ENCODE assay signal across 36 cellular contexts in genomic region chr9:135579889-135580660, GRCh38. TPM values are rescaled to one million over a fixed set of nuclear protein-coding genes. Genes with fewer than 3 reads are reported as not detected.
"Had no signal": no experiment of that assay in that cellular context is flagged by ENCODE, and none has a peak within 500 bp of the region (broad histone marks: within the 10 kb centered on the region; RNA-seq: fewer than 3 reads in every experiment).

No MANE protein-coding gene starts in this region.

- H3K4me3 Mint-ChIP-seq: activated CD4-positive, alpha-beta memory T cell treated with anti-CD3 and anti-CD28 coated beads, Interleukin-2, amount 10 ng/mL, durations not matched to agents 7 days and 5 days; activated CD4-positive, alpha-beta T cell treated with anti-CD3 and anti-CD28 coated beads, Interleukin-2, amount 10 ng/mL, durations not matched to agents 7 days and 5 days; activated naive CD4-positive, alpha-beta T cell treated with anti-CD3 and anti-CD28 coated beads, Interleukin-2, amount 10 ng/mL, durations not matched to agents 7 days and 5 days; activated naive CD8-positive, alpha-beta T cell treated with anti-CD3 and anti-CD28 coated beads, Interleukin-2, amount 10 ng/mL, durations not matched to agents 7 days and 5 days; activated T-cell treated with anti-CD3 and anti-CD28 coated beads, Interleukin-2, amount 50 U/mL, for 24 hours; activated T-cell treated with anti-CD3 and anti-CD28 coated beads, Interleukin-2, amount 50 U/mL, for 72 hours; brain had no signal

- H3K27ac ChIP-seq: ascending aorta, breast epithelium, cardiac muscle cell, colonic mucosa, epithelial cell of prostate, esophagus squamous epithelium, gastroesophageal sphincter had no signal

- H3K36me3 ChIP-seq: ascending aorta, breast epithelium, cardiac muscle cell, colonic mucosa, esophagus squamous epithelium, gastroesophageal sphincter had no signal

- DNase-seq: activated CD4-positive, alpha-beta memory T cell treated with anti-CD3 and anti-CD28 coated beads, Interleukin-2, amount 10 ng/mL, durations not matched to agents 7 days and 5 days; activated CD4-positive, alpha-beta T cell treated with anti-CD3 and anti-CD28 coated beads for 1 hour; activated CD4-positive, alpha-beta T cell treated with anti-CD3 and anti-CD28 coated beads for 4 hours; activated CD4-positive, alpha-beta T cell treated with anti-CD3 and anti-CD28 coated beads, Interleukin-2, amount 10 ng/mL, durations not matched to agents 7 days and 5 days; activated CD4-positive, alpha-beta T cell treated with anti-CD3 and anti-CD28 coated beads, Interleukin-2, amount 50 U/mL, for 4 hours; activated CD4-positive, CD25-positive, alpha-beta regulatory T cell; activated CD8-positive, alpha-beta memory T cell treated with anti-CD3 and anti-CD28 coated beads, Interleukin-2, amount 50 U/mL, for 48 hours; activated gamma-delta T cell; activated naive CD4-positive, alpha-beta T cell; activated naive CD4-positive, alpha-beta T cell treated with anti-CD3 and anti-CD28 coated beads, Interleukin-2, amount 10 ng/mL, durations not matched to agents 7 days and 5 days; activated naive CD8-positive, alpha-beta T cell treated with anti-CD3 and anti-CD28 coated beads, Interleukin-2, amount 10 ng/mL, durations not matched to agents 7 days and 5 days; activated T-cell treated with anti-CD3 and anti-CD28 coated beads for 4 hours; activated T-cell treated with anti-CD3 and anti-CD28 coated beads, Interleukin-2, amount 50 U/mL, for 24 hours; activated T-cell treated with anti-CD3 and anti-CD28 coated beads, Interleukin-2, amount 50 U/mL, for 72 hours; central memory CD4-positive, alpha-beta T cell; cerebellar nuclear complex; colonic mucosa; effector CD8-positive, alpha-beta T cell; esophagus squamous epithelium; foreskin melanocyte; T-helper 2 cell had no signal

- H3K4me3 ChIP-seq: ascending aorta, breast epithelium, cardiac muscle cell, colonic mucosa, esophagus squamous epithelium, gastroesophageal sphincter had no signal

- H3K27ac Mint-ChIP-seq: activated CD4-positive, alpha-beta memory T cell treated with anti-CD3 and anti-CD28 coated beads, Interleukin-2, amount 10 ng/mL, durations not matched to agents 7 days and 5 days; activated CD4-positive, alpha-beta T cell treated with anti-CD3 and anti-CD28 coated beads, Interleukin-2, amount 10 ng/mL, durations not matched to agents 7 days and 5 days; activated naive CD4-positive, alpha-beta T cell treated with anti-CD3 and anti-CD28 coated beads, Interleukin-2, amount 10 ng/mL, durations not matched to agents 7 days and 5 days; activated naive CD4-positive, alpha-beta T cell treated with anti-CD3 and anti-CD28 coated beads, Interleukin-2, amount 50 U/mL, for 72 hours; activated naive CD8-positive, alpha-beta T cell treated with anti-CD3 and anti-CD28 coated beads, Interleukin-2, amount 10 ng/mL, durations not matched to agents 7 days and 5 days; activated T-cell treated with anti-CD3 and anti-CD28 coated beads, Interleukin-2, amount 50 U/mL, for 24 hours; activated T-cell treated with anti-CD3 and anti-CD28 coated beads, Interleukin-2, amount 50 U/mL, for 72 hours; brain had no signal

- H3K27me3 Mint-ChIP-seq: activated CD4-positive, alpha-beta memory T cell treated with anti-CD3 and anti-CD28 coated beads, Interleukin-2, amount 10 ng/mL, durations not matched to agents 7 days and 5 days; activated CD4-positive, alpha-beta T cell treated with anti-CD3 and anti-CD28 coated beads, Interleukin-2, amount 10 ng/mL, durations not matched to agents 7 days and 5 days; activated naive CD8-positive, alpha-beta T cell treated with anti-CD3 and anti-CD28 coated beads, Interleukin-2, amount 10 ng/mL, durations not matched to agents 7 days and 5 days had no signal

- H3K4me1 ChIP-seq: ascending aorta, breast epithelium, colonic mucosa, esophagus squamous epithelium, gastroesophageal sphincter had no signal

- H3K4me1 Mint-ChIP-seq: activated CD4-positive, alpha-beta memory T cell treated with anti-CD3 and anti-CD28 coated beads, Interleukin-2, amount 10 ng/mL, durations not matched to agents 7 days and 5 days; activated CD4-positive, alpha-beta T cell treated with anti-CD3 and anti-CD28 coated beads, Interleukin-2, amount 10 ng/mL, durations not matched to agents 7 days and 5 days; activated naive CD4-positive, alpha-beta T cell treated with anti-CD3 and anti-CD28 coated beads, Interleukin-2, amount 10 ng/mL, durations not matched to agents 7 days and 5 days; activated naive CD8-positive, alpha-beta T cell treated with anti-CD3 and anti-CD28 coated beads, Interleukin-2, amount 10 ng/mL, durations not matched to agents 7 days and 5 days; brain had no signal

- H3K9me3 ChIP-seq: ascending aorta, breast epithelium, colonic mucosa, esophagus squamous epithelium, gastroesophageal sphincter had no signal

- H3K36me3 Mint-ChIP-seq: activated naive CD4-positive, alpha-beta T cell treated with anti-CD3 and anti-CD28 coated beads, Interleukin-2, amount 10 ng/mL, durations not matched to agents 7 days and 5 days; activated naive CD4-positive, alpha-beta T cell treated with anti-CD3 and anti-CD28 coated beads, Interleukin-2, amount 50 U/mL, for 72 hours; activated naive CD8-positive, alpha-beta T cell treated with anti-CD3 and anti-CD28 coated beads, Interleukin-2, amount 10 ng/mL, durations not matched to agents 7 days and 5 days; brain had no signal

- H3K27me3 ChIP-seq: ascending aorta, cardiac muscle cell, colonic mucosa had no signal

- FAIRE-seq: endometrium, endothelial cell of umbilical vein had no signal

- H3K9me3 Mint-ChIP-seq: activated CD4-positive, alpha-beta memory T cell treated with anti-CD3 and anti-CD28 coated beads, Interleukin-2, amount 10 ng/mL, durations not matched to agents 7 days and 5 days; activated CD4-positive, alpha-beta T cell treated with anti-CD3 and anti-CD28 coated beads, Interleukin-2, amount 10 ng/mL, durations not matched to agents 7 days and 5 days; activated naive CD4-positive, alpha-beta T cell treated with anti-CD3 and anti-CD28 coated beads, Interleukin-2, amount 10 ng/mL, durations not matched to agents 7 days and 5 days; activated naive CD4-positive, alpha-beta T cell treated with anti-CD3 and anti-CD28 coated beads, Interleukin-2, amount 50 U/mL, for 72 hours; activated naive CD8-positive, alpha-beta T cell treated with anti-CD3 and anti-CD28 coated beads, Interleukin-2, amount 10 ng/mL, durations not matched to agents 7 days and 5 days; activated T-cell treated with anti-CD3 and anti-CD28 coated beads, Interleukin-2, amount 50 U/mL, for 24 hours; activated T-cell treated with anti-CD3 and anti-CD28 coated beads, Interleukin-2, amount 50 U/mL, for 72 hours had no signal

RNA-seq across cellular contexts. Expression of gene PAEP, which starts 18.5 kb away (rescaled TPM):
- total RNA-seq: activated CD4-positive, alpha-beta memory T cell treated with anti-CD3 and anti-CD28 coated beads, Interleukin-2, amount 10 ng/mL, durations not matched to agents 7 days and 5 days; activated CD4-positive, alpha-beta T cell treated with anti-CD3 and anti-CD28 coated beads, Interleukin-2, amount 10 ng/mL, durations not matched to agents 7 days and 5 days; activated naive CD4-positive, alpha-beta T cell treated with anti-CD3 and anti-CD28 coated beads, Interleukin-2, amount 50 U/mL, for 72 hours; activated naive CD8-positive, alpha-beta T cell treated with anti-CD3 and anti-CD28 coated beads, Interleukin-2, amount 10 ng/mL, durations not matched to agents 7 days and 5 days; activated T-cell treated with anti-CD3 and anti-CD28 coated beads, Interleukin-2, amount 50 U/mL, for 72 hours; ascending aorta; breast epithelium; cardiac muscle cell; colonic mucosa; dermis microvascular lymphatic vessel endothelial cell; endothelial cell of umbilical vein; esophagus squamous epithelium; fibroblast of lung; fibroblast of villous mesenchyme; gastroesophageal sphincter; glomerular endothelial cell; T-helper 1 cell treated with Interleukin-12 subunit alpha and Interleukin-12 subunit beta and Interleukin-4 antibody, amounts not matched to agents 30 ng/mL and 1 ng/mL, for 36 hours had no signal
- polyA plus RNA-seq: cardiac muscle cell, endothelial cell of umbilical vein, esophagus, fibroblast of lung had no signal

RNA-seq across cellular contexts. Expression of gene OBP2A, which starts 34.1 kb away (rescaled TPM):
- total RNA-seq: activated CD4-positive, alpha-beta memory T cell treated with anti-CD3 and anti-CD28 coated beads, Interleukin-2, amount 10 ng/mL, durations not matched to agents 7 days and 5 days; activated CD4-positive, alpha-beta T cell treated with anti-CD3 and anti-CD28 coated beads, Interleukin-2, amount 10 ng/mL, durations not matched to agents 7 days and 5 days; activated naive CD4-positive, alpha-beta T cell treated with anti-CD3 and anti-CD28 coated beads, Interleukin-2, amount 50 U/mL, for 72 hours; activated naive CD8-positive, alpha-beta T cell treated with anti-CD3 and anti-CD28 coated beads, Interleukin-2, amount 10 ng/mL, durations not matched to agents 7 days and 5 days; activated T-cell treated with anti-CD3 and anti-CD28 coated beads, Interleukin-2, amount 50 U/mL, for 72 hours; ascending aorta; breast epithelium; cardiac muscle cell; colonic mucosa; dermis microvascular lymphatic vessel endothelial cell; endothelial cell of umbilical vein; esophagus squamous epithelium; fibroblast of lung; fibroblast of villous mesenchyme; gastroesophageal sphincter; glomerular endothelial cell; T-helper 1 cell treated with Interleukin-12 subunit alpha and Interleukin-12 subunit beta and Interleukin-4 antibody, amounts not matched to agents 30 ng/mL and 1 ng/mL, for 36 hours had no signal
- polyA plus RNA-seq: cardiac muscle cell, endothelial cell of umbilical vein, esophagus, fibroblast of lung had no signal

RNA-seq across cellular contexts. Expression of gene LCN1, which starts 58.8 kb away (rescaled TPM):
- total RNA-seq: activated CD4-positive, alpha-beta memory T cell treated with anti-CD3 and anti-CD28 coated beads, Interleukin-2, amount 10 ng/mL, durations not matched to agents 7 days and 5 days; activated CD4-positive, alpha-beta T cell treated with anti-CD3 and anti-CD28 coated beads, Interleukin-2, amount 10 ng/mL, durations not matched to agents 7 days and 5 days; activated naive CD4-positive, alpha-beta T cell treated with anti-CD3 and anti-CD28 coated beads, Interleukin-2, amount 50 U/mL, for 72 hours; activated naive CD8-positive, alpha-beta T cell treated with anti-CD3 and anti-CD28 coated beads, Interleukin-2, amount 10 ng/mL, durations not matched to agents 7 days and 5 days; activated T-cell treated with anti-CD3 and anti-CD28 coated beads, Interleukin-2, amount 50 U/mL, for 72 hours; ascending aorta; breast epithelium; cardiac muscle cell; colonic mucosa; dermis microvascular lymphatic vessel endothelial cell; endothelial cell of umbilical vein; esophagus squamous epithelium; fibroblast of lung; fibroblast of villous mesenchyme; gastroesophageal sphincter; glomerular endothelial cell; T-helper 1 cell treated with Interleukin-12 subunit alpha and Interleukin-12 subunit beta and Interleukin-4 antibody, amounts not matched to agents 30 ng/mL and 1 ng/mL, for 36 hours had no signal
- polyA plus RNA-seq: endothelial cell of umbilical vein, esophagus, fibroblast of lung had no signal

RNA-seq across cellular contexts. Expression of gene GLT6D1, which starts 59.3 kb away (rescaled TPM):
- total RNA-seq: activated CD4-positive, alpha-beta memory T cell treated with anti-CD3 and anti-CD28 coated beads, Interleukin-2, amount 10 ng/mL, durations not matched to agents 7 days and 5 days; activated CD4-positive, alpha-beta T cell treated with anti-CD3 and anti-CD28 coated beads, Interleukin-2, amount 10 ng/mL, durations not matched to agents 7 days and 5 days; activated naive CD4-positive, alpha-beta T cell treated with anti-CD3 and anti-CD28 coated beads, Interleukin-2, amount 50 U/mL, for 72 hours; activated naive CD8-positive, alpha-beta T cell treated with anti-CD3 and anti-CD28 coated beads, Interleukin-2, amount 10 ng/mL, durations not matched to agents 7 days and 5 days; activated T-cell treated with anti-CD3 and anti-CD28 coated beads, Interleukin-2, amount 50 U/mL, for 72 hours; ascending aorta; breast epithelium; cardiac muscle cell; colonic mucosa; dermis microvascular lymphatic vessel endothelial cell; endothelial cell of umbilical vein; esophagus squamous epithelium; fibroblast of lung; fibroblast of villous mesenchyme; gastroesophageal sphincter; glomerular endothelial cell; T-helper 1 cell treated with Interleukin-12 subunit alpha and Interleukin-12 subunit beta and Interleukin-4 antibody, amounts not matched to agents 30 ng/mL and 1 ng/mL, for 36 hours had no signal
- polyA plus RNA-seq: cardiac muscle cell, endothelial cell of umbilical vein, esophagus, fibroblast of lung had no signal
